Comparison of ENCODE assay signal across 24 cellular contexts in genomic region chr6:110705543-110705942, GRCh38.
"Had no signal": no experiment of that assay in that cellular context is flagged by ENCODE, and none has a peak within 500 bp of the region (broad histone marks: within the 10 kb centered on the region; RNA-seq: fewer than 3 reads in every experiment).

No MANE protein-coding gene starts in this region.

- H3K27me3 Mint-ChIP-seq: activated CD4-positive, alpha-beta T cell treated with anti-CD3 and anti-CD28 coated beads, Interleukin-2, amount 10 ng/mL, durations not matched to agents 7 days and 5 days; activated CD8-positive, alpha-beta memory T cell treated with anti-CD3 and anti-CD28 coated beads, Interleukin-2, amount 10 ng/mL, durations not matched to agents 7 days and 5 days; activated naive CD8-positive, alpha-beta T cell had no signal

- H3K4me1 ChIP-seq: testis, uterus had no signal

- H3K4me3 Mint-ChIP-seq: activated CD4-positive, alpha-beta T cell treated with anti-CD3 and anti-CD28 coated beads, Interleukin-2, amount 10 ng/mL, durations not matched to agents 7 days and 5 days; activated CD8-positive, alpha-beta memory T cell treated with anti-CD3 and anti-CD28 coated beads, Interleukin-2, amount 10 ng/mL, durations not matched to agents 7 days and 5 days; activated CD8-positive, alpha-beta T cell treated with anti-CD3 and anti-CD28 coated beads, Interleukin-2, amount 10 ng/mL, durations not matched to agents 7 days and 5 days; activated naive CD8-positive, alpha-beta T cell; natural killer cell had no signal

- DNase-seq: activated CD4-positive, alpha-beta T cell treated with anti-CD3 and anti-CD28 coated beads for 1 hour; activated CD4-positive, alpha-beta T cell treated with anti-CD3 and anti-CD28 coated beads, Interleukin-2, amount 10 ng/mL, durations not matched to agents 7 days and 5 days; activated CD8-positive, alpha-beta memory T cell treated with anti-CD3 and anti-CD28 coated beads, Interleukin-2, amount 10 ng/mL, durations not matched to agents 7 days and 5 days; activated CD8-positive, alpha-beta T cell treated with anti-CD3 and anti-CD28 coated beads, Interleukin-2, amount 10 ng/mL, durations not matched to agents 7 days and 5 days; activated naive CD4-positive, alpha-beta T cell; activated T-cell treated with anti-CD3 and anti-CD28 coated beads, Interleukin-2, amount 50 U/mL, for 48 hours; anterior cingulate cortex; dermis blood vessel endothelial cell; effector CD4-positive, alpha-beta T cell; foreskin keratinocyte; heart left ventricle; mesenchymal stem cell; natural killer cell; posterior cingulate gyrus; right lobe of liver; stimulated activated CD4-positive, alpha-beta T cell treated with anti-CD3 and anti-CD28 coated beads, Interleukin-2, amount 100 ng/mL, for 48 hours; stimulated activated naive CD4-positive, alpha-beta T cell treated with Interleukin-2 at 50 U/mL for 16 hours; T1000; testis; transverse colon; uterus had no signal

- H3K27ac ChIP-seq: esophagus muscularis mucosa, foreskin keratinocyte, heart left ventricle, right lobe of liver, testis, transverse colon, uterus had no signal

- H3K27me3 ChIP-seq: esophagus muscularis mucosa, foreskin keratinocyte, heart left ventricle, right lobe of liver, testis, transverse colon, uterus had no signal

- ATAC-seq: activated CD8-positive, alpha-beta memory T cell treated with anti-CD3 and anti-CD28 coated beads, Interleukin-2, amount 10 ng/mL, durations not matched to agents 7 days and 5 days; activated CD8-positive, alpha-beta T cell treated with anti-CD3 and anti-CD28 coated beads, Interleukin-2, amount 10 ng/mL, durations not matched to agents 7 days and 5 days; foreskin keratinocyte; heart left ventricle; natural killer cell had no signal

- H3K27ac Mint-ChIP-seq: activated CD4-positive, alpha-beta T cell treated with anti-CD3 and anti-CD28 coated beads, Interleukin-2, amount 10 ng/mL, durations not matched to agents 7 days and 5 days; activated CD8-positive, alpha-beta memory T cell treated with anti-CD3 and anti-CD28 coated beads, Interleukin-2, amount 10 ng/mL, durations not matched to agents 7 days and 5 days; activated CD8-positive, alpha-beta T cell treated with anti-CD3 and anti-CD28 coated beads, Interleukin-2, amount 10 ng/mL, durations not matched to agents 7 days and 5 days; activated naive CD8-positive, alpha-beta T cell; activated T-helper 2 cell treated with anti-CD3 and anti-CD28 coated beads, Interferon-gamma antibody, Interleukin-2, Interleukin-4, amounts not matched to agents 10 μg/mL and 5 μg/mL and 100 μg/mL, durations not matched to agents 14 hours and 24 hours and 36 hours; natural killer cell had no signal

- H3K4me3 ChIP-seq: esophagus muscularis mucosa, heart left ventricle, right lobe of liver, testis, transverse colon, uterus had no signal

- H3K36me3 ChIP-seq: esophagus muscularis mucosa, heart left ventricle, right lobe of liver, transverse colon, uterus had no signal

- H3K9me3 Mint-ChIP-seq: activated CD4-positive, alpha-beta T cell treated with anti-CD3 and anti-CD28 coated beads, Interleukin-2, amount 10 ng/mL, durations not matched to agents 7 days and 5 days; activated T-helper 2 cell treated with anti-CD3 and anti-CD28 coated beads, Interferon-gamma antibody, Interleukin-2, Interleukin-4, amounts not matched to agents 10 μg/mL and 5 μg/mL and 100 μg/mL, durations not matched to agents 14 hours and 24 hours and 36 hours; natural killer cell had no signal

- H3K4me1 Mint-ChIP-seq: activated CD4-positive, alpha-beta T cell treated with anti-CD3 and anti-CD28 coated beads, Interleukin-2, amount 10 ng/mL, durations not matched to agents 7 days and 5 days had no signal

- H3K36me3 Mint-ChIP-seq: natural killer cell had no signal
